Comparison of ENCODE assay signal across 8 cellular contexts in the genomic region with DNA sequence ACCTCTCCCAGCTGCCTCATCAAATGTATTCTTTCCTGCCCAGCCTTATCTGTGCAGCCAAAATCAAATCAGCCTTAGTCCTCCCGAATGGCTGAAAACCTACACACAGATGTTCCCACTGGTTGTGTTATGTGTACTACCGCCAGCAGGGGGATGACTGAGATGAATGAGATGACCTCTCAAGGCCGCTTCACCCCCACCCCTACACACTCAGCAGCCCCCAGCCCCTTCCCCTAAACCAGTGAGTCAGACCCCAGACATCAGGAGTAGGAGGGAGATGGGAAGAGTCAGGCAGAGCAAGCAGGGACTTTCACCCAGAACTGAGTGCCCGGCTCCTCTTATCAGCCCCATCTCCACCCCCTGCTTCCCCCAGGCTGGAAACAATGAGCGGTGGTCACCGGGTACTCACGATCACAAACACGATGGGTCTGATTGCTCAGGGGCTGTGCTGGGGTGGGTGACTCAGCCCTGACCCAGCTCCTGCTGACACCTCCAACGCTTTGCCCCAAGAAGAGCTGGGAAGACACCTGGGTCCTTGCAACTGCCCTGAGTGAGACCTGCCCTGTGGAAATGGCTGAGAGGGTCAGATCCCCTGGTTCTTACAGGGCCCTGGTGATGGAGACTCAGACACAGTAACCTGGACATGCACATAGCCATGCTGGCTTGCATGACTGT. TPM values are rescaled to one million over a fixed set of nuclear protein-coding genes. Genes with fewer than 3 reads are reported as not detected.
DNase-seq lines count a peak whose midpoint lies in the region; ATAC-seq and TF ChIP-seq lines count a peak whose summit lies in the region.

No MANE protein-coding gene starts in this region.

- TF ChIP-seq CTCF in BE2C (IDR thresholded peaks at IDR 0.05; ENCODE audit: low read depth, low read length) (peak; percentile 61), fibroblast of pulmonary artery (IDR thresholded peaks at IDR 0.05; ENCODE audit: low read length, missing control alignments) (peak; percentile 52)

- no peaks in the 10 kb centered on the region for H3K36me3 Mint-ChIP-seq in activated CD8-positive, alpha-beta T cell treated with anti-CD3 and anti-CD28 coated beads, Interleukin-2, amount 10 ng/mL, durations not matched to agents 7 days and 5 days (ENCODE audit: low read depth)

- H3K36me3 ChIP-seq in BE2C, result no peaks in the 10 kb centered on the region

- TF ChIP-seq RAD21 in Ishikawa (IDR thresholded peaks at IDR 0.05; ENCODE audit: low read depth), result 0 out of 2 replicates have a peak, but pooled peaks have one; percentile 10

- peak; percentile 34 for ATAC-seq in activated CD8-positive, alpha-beta T cell treated with anti-CD3 and anti-CD28 coated beads, Interleukin-2, amount 10 ng/mL, durations not matched to agents 7 days and 5 days
- ATAC-seq in HG03521 (IDR thresholded peaks at IDR 0.05; ENCODE audit: unreplicated experiment) (no peak), GM18870 (IDR thresholded peaks at IDR 0.05; ENCODE audit: unreplicated experiment) (no peak)

- no peaks in the 10 kb centered on the region for H3K27me3 ChIP-seq in BE2C

- no peaks in the 10 kb centered on the region for H3K27me3 Mint-ChIP-seq in activated CD8-positive, alpha-beta T cell treated with anti-CD3 and anti-CD28 coated beads, Interleukin-2, amount 10 ng/mL, durations not matched to agents 7 days and 5 days (ENCODE audit: low read depth)

- no peak for TF ChIP-seq EP300 in Ishikawa (IDR thresholded peaks at IDR 0.05; ENCODE audit: borderline replicate concordance)

- H3K9me3 Mint-ChIP-seq in activated CD8-positive, alpha-beta T cell treated with anti-CD3 and anti-CD28 coated beads, Interleukin-2, amount 10 ng/mL, durations not matched to agents 7 days and 5 days (ENCODE audit: insufficient read depth), result no peaks in the 10 kb centered on the region

- peak overlapping the region; percentile 71 for H3K4me3 Mint-ChIP-seq in activated CD8-positive, alpha-beta T cell treated with anti-CD3 and anti-CD28 coated beads, Interleukin-2, amount 10 ng/mL, durations not matched to agents 7 days and 5 days

- H3K4me3 ChIP-seq in BE2C (ENCODE audit: low read depth, low read length) (no peak overlapping the region), fibroblast of pulmonary artery (replicated peaks; ENCODE audit: low read depth, low read length) (no peak overlapping the region)

- H3K4me1 Mint-ChIP-seq in activated CD8-positive, alpha-beta T cell treated with anti-CD3 and anti-CD28 coated beads, Interleukin-2, amount 10 ng/mL, durations not matched to agents 7 days and 5 days (ENCODE audit: low read depth), result peaks cover 85% of the 10 kb centered on the region

- peak; percentile 68 for DNase-seq in BE2C
- DNase-seq in activated CD8-positive, alpha-beta T cell treated with anti-CD3 and anti-CD28 coated beads, Interleukin-2, amount 10 ng/mL, durations not matched to agents 7 days and 5 days, result peak; percentile 69
- DNase-seq in fibroblast of pulmonary artery (ENCODE audit: low read depth), result peak; percentile 48
- peak; percentile 87 for DNase-seq in stimulated activated CD4-positive, alpha-beta T cell treated with anti-CD3 and anti-CD28 coated beads, Interleukin-4, amount 100 ng/mL, for 24 hours
- no peak for DNase-seq in NCI-H146 treated with DMSO at 0.1 percent for 48 hours (lab: John Stamatoyannopoulos, UW; ENCODE audit: unreplicated experiment)

- H3K4me1 ChIP-seq in BE2C, result peaks cover 37% of the 10 kb centered on the region

- peak overlapping the region; percentile 98 for H3K27ac Mint-ChIP-seq in activated CD8-positive, alpha-beta T cell treated with anti-CD3 and anti-CD28 coated beads, Interleukin-2, amount 10 ng/mL, durations not matched to agents 7 days and 5 days

- CTCF ChIA-PET in activated CD8-positive, alpha-beta T cell treated with anti-CD3 and anti-CD28 coated beads, Interleukin-2, amount 10 ng/mL, durations not matched to agents 7 days and 5 days (lab: Charles Lee), result interaction anchor here (0.8 to 11.5 kb wide), 14 partner anchors 9 to 322 kb away, joined by 3 to 186 read pairs (median 22); partner anchors contain the start of gene VSIR

- POLR2A ChIA-PET in activated CD8-positive, alpha-beta T cell treated with anti-CD3 and anti-CD28 coated beads, Interleukin-2, amount 10 ng/mL, durations not matched to agents 7 days and 5 days (lab: Charles Lee), result interaction anchor here (1.0 to 10.0 kb wide), 12 partner anchors 10 to 46 kb away, joined by 3 to 87 read pairs (median 6); partner anchors contain the start of gene VSIR

- H3K9me3 ChIP-seq in BE2C, result no peaks in the 10 kb centered on the region

TF ChIP-seq in Ishikawa, 13 proteins besides CTCF, POLR2A, EP300 and RAD21:
- TF ChIP-seq TEAD4 (IDR thresholded peaks at IDR 0.05) (no peak), ZBTB7A (IDR thresholded peaks at IDR 0.05; ENCODE audit: low read depth) (no peak)

RNA-seq across cellular contexts. Expression of gene C10orf105, which starts 6.6 kb away (rescaled TPM):
- not detected for polyA plus RNA-seq in BE2C (2012; ENCODE audit: insufficient read depth, insufficient read length, low read depth)
- total RNA-seq in activated CD8-positive, alpha-beta T cell treated with anti-CD3 and anti-CD28 coated beads, Interleukin-2, amount 10 ng/mL, durations not matched to agents 7 days and 5 days, result 1 to 10 TPM in 1 of 2 experiments, under 1 TPM in 1; 0.73 to 1.1 TPM

RNA-seq across cellular contexts. Expression of gene VSIR, which starts 47.2 kb away (rescaled TPM):
- polyA plus RNA-seq in BE2C (2012; ENCODE audit: insufficient read depth, insufficient read length, low read depth), result 2.5 TPM
- total RNA-seq in activated CD8-positive, alpha-beta T cell treated with anti-CD3 and anti-CD28 coated beads, Interleukin-2, amount 10 ng/mL, durations not matched to agents 7 days and 5 days, result 100 to 1,000 TPM; 127 to 133 TPM
